In genomic region chr17:68600881-68601564, GRCh38 we compare ENCODE assay signal across 8 cellular contexts. TPM values are rescaled to one million over a fixed set of nuclear protein-coding genes. Genes with fewer than 3 reads are reported as not detected.
A peak's percentile ranks its signal among the peaks of the same experiment; 100 is the strongest.
DNase-seq lines count a peak whose midpoint lies in the region; ATAC-seq, FAIRE-seq and TF ChIP-seq lines count a peak whose summit lies in the region.

Gene FAM20A (minus strand): TSS chr17:68601367. CDS start chr17:68600666, 701 bp downstream.

- H3K9ac ChIP-seq in NT2/D1 (ENCODE audit: insufficient read length, low read depth) = peak within 1 kb of the TSS; percentile 82

- no peak within 1 kb of the TSS for H3K27ac ChIP-seq in effector memory CD4-positive, alpha-beta T cell (ENCODE audit: insufficient read depth, low read length, poor library complexity, severe bottlenecking)
- peak within 1 kb of the TSS; percentile 56 to 86 (median 75) for H3K27ac ChIP-seq in tibial nerve

- no peak for TF ChIP-seq POLR2A in tibial nerve (IDR thresholded peaks at IDR 0.05)

- H3K4me1 ChIP-seq in NT2/D1 (ENCODE audit: insufficient read depth, insufficient read length) (no peaks in the 10 kb centered on the region), tibial nerve (peaks cover 0 to 61% (median 7%) of the 10 kb centered on the region in 4 donors)
- peaks cover 8% of the 10 kb centered on the region for H3K4me1 ChIP-seq in effector memory CD4-positive, alpha-beta T cell (ENCODE audit: control insufficient read depth, insufficient read depth, low read length, poor library complexity, severe bottlenecking)

- TF ChIP-seq CTCF in D721Med (IDR thresholded peaks at IDR 0.05; ENCODE audit: insufficient read depth, missing control alignments) (no peak), tibial nerve (IDR thresholded peaks at IDR 0.05) (no peak)

- no peak for FAIRE-seq in D721Med (lab: Jason Lieb, UNC)

- ATAC-seq in GM18520 (IDR thresholded peaks at IDR 0.05; ENCODE audit: unreplicated experiment) = no peak

- TF ChIP-seq EP300 in tibial nerve (IDR thresholded peaks at IDR 0.05) = no peak

- H3K9me3 ChIP-seq in NT2/D1 (ENCODE audit: insufficient read depth, low read length) (0 out of 2 replicates have a peak, but pooled peaks cover 8% of the 10 kb centered on the region), tibial nerve (no peaks in the 10 kb centered on the region)
- H3K9me3 ChIP-seq in effector memory CD4-positive, alpha-beta T cell (ENCODE audit: control insufficient read depth, low read length) = no peaks in the 10 kb centered on the region

- H3K36me3 ChIP-seq in NT2/D1 (ENCODE audit: insufficient read depth, insufficient read length, low read length) (no peaks in the 10 kb centered on the region), tibial nerve (no peaks in the 10 kb centered on the region)
- no peaks in the 10 kb centered on the region for H3K36me3 ChIP-seq in effector memory CD4-positive, alpha-beta T cell (ENCODE audit: control insufficient read depth, insufficient read depth, low read length)

- 3 to 7% methylated on average over 18 to 33 of the region's 77 CpGs for WGBS in tibial nerve, 2 donors

- H3K27me3 ChIP-seq in NT2/D1 (ENCODE audit: insufficient read depth, insufficient read length) (peaks cover 46% of the 10 kb centered on the region), tibial nerve (peaks cover 0 to 11% of the 10 kb centered on the region in 2 donors)
- H3K27me3 ChIP-seq in effector memory CD4-positive, alpha-beta T cell (replicated peaks; ENCODE audit: control insufficient read depth, insufficient read depth, low read length, poor library complexity, severe bottlenecking) = peaks cover 28% of the 10 kb centered on the region

- DNase-seq in D721Med (ENCODE audit: insufficient read length, low spot score) (peak; percentile 32), NT2/D1 (ENCODE audit: low read depth, low spot score) (no peak), mesenteric fat pad (ENCODE audit: low spot score) (no peak), tibial nerve (ENCODE audit: low spot score in 2 of 2) (no peak), activated gamma-delta T cell treated with Interleukin-2 at 50 U/mL for 16 hours (no peak), globus pallidus (ENCODE audit: low spot score) (no peak)
- DNase-seq in effector memory CD4-positive, alpha-beta T cell = no peak

- H3K4me3 ChIP-seq in NT2/D1 (ENCODE audit: insufficient read length, low read depth) = peak within 1 kb of the TSS; percentile 68
- H3K4me3 ChIP-seq in effector memory CD4-positive, alpha-beta T cell (ENCODE audit: insufficient read depth, low read depth, low read length, poor library complexity, severe bottlenecking) = peak within 1 kb of the TSS; percentile 22
- H3K4me3 ChIP-seq in tibial nerve = peak within 1 kb of the TSS; percentile 36 to 82 (median 66)

RNA-seq across cellular contexts. Expression of gene FAM20A, which starts in this region (rescaled TPM):
- total RNA-seq in mesenteric fat pad (25.6 TPM), tibial nerve (100 to 1,000 TPM in 1 of 4 donors, 10 to 100 TPM in 2, 1 to 10 TPM in 1; 9.4 to 104 (median 25.7) TPM)
